ENCODE assay signal across 18 cellular contexts in the genomic region with DNA sequence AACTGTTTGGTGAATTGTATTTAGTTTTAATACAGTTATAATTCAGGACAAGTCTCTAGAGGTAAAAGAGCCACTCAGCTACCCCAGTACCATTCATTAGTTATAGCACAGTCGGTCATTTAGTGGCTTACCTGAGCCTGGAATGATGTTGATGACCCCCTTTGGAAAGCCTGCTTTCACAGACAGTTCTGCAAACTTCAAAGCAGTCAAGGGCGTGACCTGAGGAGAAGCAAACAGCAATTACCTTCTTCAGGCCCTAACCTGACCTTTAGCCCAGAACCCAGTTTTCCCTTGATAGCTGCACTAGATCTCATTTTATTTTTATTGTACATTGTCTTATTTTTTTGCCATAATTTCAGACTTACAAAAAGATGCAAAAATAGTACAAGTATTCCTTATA.
"Had no signal": no experiment of that assay in that cellular context is flagged by ENCODE, and none has a peak within 500 bp of the region (broad histone marks: within the 10 kb centered on the region; RNA-seq: fewer than 3 reads in every experiment).

No MANE protein-coding gene starts in this region.

- H3K4me1 ChIP-seq: neural progenitor cell, suprapubic skin, tibial artery, upper lobe of right lung, vagina had no signal

- DNase-seq: effector memory CD4-positive, alpha-beta T cell; heart left ventricle; hippocampal formation; mammary epithelial cell; natural killer cell; ovary; stimulated activated CD4-positive, alpha-beta T cell treated with anti-CD3 and anti-CD28 coated beads, Interleukin-4, amount 100 ng/mL, for 1 hour; stimulated activated CD8-positive, alpha-beta memory T cell treated with anti-CD3 and anti-CD28 coated beads, Interleukin-4, amount 100 ng/mL, for 48 hours; stimulated activated naive CD8-positive, alpha-beta T cell treated with anti-CD3 and anti-CD28 coated beads, Interleukin-15, Interleukin-2, amounts not matched to agents 100 U/mL and 50 U/mL, for 24 hours; tibial artery; upper lobe of right lung had no signal

- ATAC-seq: esophagus mucosa; heart left ventricle; left lobe of liver; natural killer cell; right cardiac atrium; stimulated activated effector memory CD8-positive, alpha-beta T cell treated with anti-CD3 and anti-CD28 coated beads, Interleukin-12 subunit alpha, Interleukin-12 subunit beta, amount 100 ng/mL, for 72 hours; stimulated activated naive CD8-positive, alpha-beta T cell treated with anti-CD3 and anti-CD28 coated beads, Interleukin-15, Interleukin-2, amounts not matched to agents 100 U/mL and 50 U/mL, for 24 hours; upper lobe of right lung had no signal

- H3K27ac ChIP-seq: heart left ventricle, neural progenitor cell, ovary, suprapubic skin, tibial artery, upper lobe of right lung, vagina had no signal

- H3K9me3 ChIP-seq: heart left ventricle, ovary, suprapubic skin, tibial artery, upper lobe of right lung, vagina had no signal

- H3K36me3 ChIP-seq: neural progenitor cell, ovary, suprapubic skin, upper lobe of right lung, vagina had no signal

- H3K27me3 ChIP-seq: heart left ventricle, neural progenitor cell, ovary, suprapubic skin, tibial artery, upper lobe of right lung, vagina had no signal

- H3K9ac ChIP-seq: neural progenitor cell had no signal

- H3K4me3 ChIP-seq: heart left ventricle, neural progenitor cell, ovary, suprapubic skin, tibial artery, upper lobe of right lung, vagina had no signal
